15 cellular contexts compared by ENCODE assay signal in genomic region chr3:169515132-169515531, GRCh38.
DNase-seq lines count a peak whose midpoint lies in the region; FAIRE-seq and TF ChIP-seq lines count a peak whose summit lies in the region.
"Had no signal": no experiment of that assay in that cellular context is flagged by ENCODE, and none has a peak within 500 bp of the region (broad histone marks: within the 10 kb centered on the region; RNA-seq: fewer than 3 reads in every experiment).

No MANE protein-coding gene starts in this region.

- no peak overlapping the region for H2BK120ac ChIP-seq in H1 (replicated peaks; ENCODE audit: low read depth, low read length)

- H2BK12ac ChIP-seq in H1 (ENCODE audit: low read depth, low read length): no peak overlapping the region

- no peak overlapping the region for H3K4me2 ChIP-seq in H1 (ENCODE audit: insufficient read depth in 1 of 2, low read depth in 2 of 2, low read length in 2 of 2)

- H3K27me3 ChIP-seq in H1 (replicated peaks in 1 of 4; ENCODE audit: control insufficient read depth in 3 of 4, extremely low read depth in 1 of 4, insufficient read depth in 3 of 4, low read length in 3 of 4) (no peaks in the 10 kb centered on the region), stomach (no peaks in the 10 kb centered on the region), suprapubic skin (no peaks in the 10 kb centered on the region)

- H2BK20ac ChIP-seq in H1 (ENCODE audit: low read length): no peak overlapping the region

- DNase-seq in NCI-H1417 treated with DMSO at 0.1 percent for 48 hours (lab: John Stamatoyannopoulos, UW): peak; percentile 47
- DNase-seq in H1 (ENCODE audit: low read depth in 1 of 2, low spot score in 2 of 2): no peak
- peak; percentile 37 for DNase-seq in stomach
- no peak for DNase-seq in UCSD-AML1 (lab: John Stamatoyannopoulos, UW; ENCODE audit: unreplicated experiment)
- no peak for DNase-seq in suprapubic skin (ENCODE audit: low spot score in 2 of 2)
- no peak for DNase-seq in activated CD4-positive, alpha-beta T cell treated with anti-CD3 and anti-CD28 coated beads, Interleukin-2, amount 50 U/mL, for 4 hours
- DNase-seq: C1 segment of cervical spinal cord; Caco-2; CD4-positive, alpha-beta memory T cell; DMS153; DND-41; GM23248; H9 had no signal

- H3K56ac ChIP-seq in H1 (replicated peaks; ENCODE audit: insufficient read length, low read depth, low read length): no peak overlapping the region

- no peak overlapping the region for H2BK5ac ChIP-seq in H1 (ENCODE audit: low read depth, low read length)

- no peak overlapping the region for H3K14ac ChIP-seq in H1 (ENCODE audit: insufficient read length)

- CTCF ChIA-PET in H1 (lab: Charles Lee; ENCODE audit: partially characterized antibody): interaction anchor here (3.1 kb wide), 1 partner anchor 10 kb away, joined by 19 read pairs; no protein-coding TSS in a partner anchor

- no peak overlapping the region for H3K9ac ChIP-seq in H1 (replicated peaks in 1 of 4; ENCODE audit: extremely low read depth in 1 of 4, low read depth in 3 of 4, low read length in 3 of 4)
- H3K9ac ChIP-seq: GM23248 had no signal

- peaks cover 0 to 5% (median 0%) of the 10 kb centered on the region in 4 experiments; a peak in 1 of 7 replicates for H3K4me1 ChIP-seq in H1 (replicated peaks in 1 of 4; ENCODE audit: control insufficient read depth in 3 of 4, insufficient read depth in 4 of 4, low read length in 3 of 4)
- H3K4me1 ChIP-seq in stomach: peaks cover 0 to 19% (median 7%) of the 10 kb centered on the region in 4 donors
- H3K4me1 ChIP-seq in suprapubic skin: no peaks in the 10 kb centered on the region
- H3K4me1 ChIP-seq: Caco-2 had no signal

- H3K79me2 ChIP-seq in H1 (ENCODE audit: control insufficient read depth in 1 of 2, insufficient read depth in 2 of 2, low read length in 2 of 2): no peaks in the 10 kb centered on the region

- H3K23me2 ChIP-seq in H1 (ENCODE audit: low read depth, low read length): no peaks in the 10 kb centered on the region

- TF ChIP-seq RAD21 in H1 (IDR thresholded peaks at IDR 0.05 in 1 of 2, conservative IDR thresholded peaks at IDR 0.05 in 1 of 2; ENCODE audit: low read depth in 2 of 2, low read length in 2 of 2): no peak

- TF ChIP-seq EP300 in H1 (IDR thresholded peaks at IDR 0.05; ENCODE audit: borderline replicate concordance in 1 of 2, low read depth in 2 of 2, low read length in 2 of 2) (no peak), stomach (IDR thresholded peaks at IDR 0.05) (no peak), suprapubic skin (IDR thresholded peaks at IDR 0.05) (no peak)

- H3K79me1 ChIP-seq in H1 (ENCODE audit: low read depth, low read length): no peaks in the 10 kb centered on the region

- H3K18ac ChIP-seq in H1 (ENCODE audit: extremely low read depth, low read length): no peak overlapping the region

- no peak overlapping the region for H3K27ac ChIP-seq in H1 (ENCODE audit: low read depth, low read length)
- H3K27ac ChIP-seq in stomach: peak overlapping the region in 2 of 5 donors; percentile 28 to 36
- H3K27ac ChIP-seq in suprapubic skin: no peak overlapping the region
- H3K27ac ChIP-seq: GM23248 had no signal

- H3K4me3 ChIP-seq in H1 (ENCODE audit: extremely low read depth in 1 of 4, insufficient read depth in 2 of 4, low read depth in 3 of 4, low read length in 4 of 4): no peak overlapping the region
- H3K4me3 ChIP-seq in stomach: no peak overlapping the region
- H3K4me3 ChIP-seq in suprapubic skin: no peak overlapping the region
- H3K4me3 ChIP-seq: GM23248 had no signal

- H4K20me1 ChIP-seq in H1 (replicated peaks in 1 of 2; ENCODE audit: control insufficient read depth in 1 of 2, insufficient read depth in 2 of 2, low read length in 2 of 2): no peaks in the 10 kb centered on the region

- TF ChIP-seq CTCF in H1 (IDR thresholded peaks at IDR 0.05; ENCODE audit: control extremely low read depth in 1 of 3, insufficient read depth in 1 of 3, low read depth in 1 of 3, low read length in 3 of 3): no peak
- TF ChIP-seq CTCF in stomach (IDR thresholded peaks at IDR 0.05): no peak
- TF ChIP-seq CTCF in suprapubic skin (IDR thresholded peaks at IDR 0.05): no peak

- H2BK15ac ChIP-seq in H1 (ENCODE audit: low read length): no peak overlapping the region

- H3K36me3 ChIP-seq in H1 (ENCODE audit: control insufficient read depth in 2 of 4, insufficient read depth in 4 of 4, low read length in 3 of 4) (no peaks in the 10 kb centered on the region), stomach (no peaks in the 10 kb centered on the region), suprapubic skin (no peaks in the 10 kb centered on the region)

- intact Hi-C loops in stomach (cut with DNase I; ENCODE audit: low total_unique reads): no loop called here

- TF ChIP-seq POLR2A in H1 (IDR thresholded peaks at IDR 0.05; ENCODE audit: control extremely low read depth in 1 of 2, low read depth in 2 of 2, low read length in 2 of 2) (no peak), stomach (IDR thresholded peaks at IDR 0.05) (no peak), suprapubic skin (IDR thresholded peaks at IDR 0.05) (no peak)

- H2AK5ac ChIP-seq in H1 (ENCODE audit: low read depth, low read length): no peak overlapping the region

- 93% methylated on average over 2 of the region's 2 CpGs; no CpG with 5 or more reads in 1 of the 2 experiments for WGBS in H1 (ENCODE audit: extremely low coverage in 1 of 2, insufficient coverage in 1 of 2, insufficient read length in 1 of 2, insufficient replicate concordance in 2 of 2, low coverage in 1 of 2, low lambda C conversion rate in 2 of 2, missing lambda C conversion rate in 1 of 2), 2 experiments
- 51 to 66% (median 63%) methylated on average over 2 of the region's 2 CpGs for WGBS in stomach, 5 donors
- WGBS in suprapubic skin: 90% methylated on average over 2 of the region's 2 CpGs

- 0 out of 2 replicates have a peak overlapping the region, but pooled peaks have one; percentile 18 for H4K8ac ChIP-seq in H1 (ENCODE audit: extremely low read depth, insufficient read depth, low read length)

- no peaks in the 10 kb centered on the region for H3K9me3 ChIP-seq in H1 (ENCODE audit: insufficient read depth in 2 of 2, low read depth in 1 of 2, low read length in 1 of 2)
- H3K9me3 ChIP-seq in stomach: no peaks in the 10 kb centered on the region
- no peaks in the 10 kb centered on the region for H3K9me3 ChIP-seq in suprapubic skin
- H3K9me3 ChIP-seq: Caco-2 had no signal

- no peak overlapping the region for H3K4ac ChIP-seq in H1 (replicated peaks; ENCODE audit: insufficient read length, low read depth, low read length)

- POLR2A ChIA-PET in H1 (lab: Charles Lee; ENCODE audit: partially characterized antibody): no interaction called here

- H4K5ac ChIP-seq in H1 (ENCODE audit: insufficient read length, low read depth, low read length): no peak overlapping the region

- H2AFZ ChIP-seq in H1 (ENCODE audit: low read length): no peak overlapping the region
- H2AFZ ChIP-seq: GM23248 had no signal

- H4K91ac ChIP-seq in H1 (replicated peaks; ENCODE audit: insufficient read length, low read length): no peak overlapping the region

- H3K23ac ChIP-seq in H1 (ENCODE audit: insufficient read length): no peak overlapping the region

- no peak for FAIRE-seq in H1 (lab: Jason Lieb, UNC)
- FAIRE-seq: G401.6, GM12892 had no signal

TF ChIP-seq in H1, 55 proteins besides CTCF, POLR2A, EP300 and RAD21:
- TF ChIP-seq CBX8 (IDR thresholded peaks at IDR 0.05; ENCODE audit: borderline replicate concordance, low read depth, low read length) (no peak), GTF2F1 (IDR thresholded peaks at IDR 0.05; ENCODE audit: borderline replicate concordance, low read depth, low read length) (no peak)

Comparison
In these comparisons a context has a peak if more than half of its experiments do, and no peak if none do; other contexts are left out.
1. DNase-seq: peak in NCI-H1417 treated with DMSO at 0.1 percent for 48 hours (single experiment) and stomach (single experiment); none in H1 (0 of 2), UCSD-AML1 (single experiment), suprapubic skin (0 of 2) and activated CD4-positive, alpha-beta T cell treated with anti-CD3 and anti-CD28 coated beads, Interleukin-2, amount 50 U/mL, for 4 hours (0 of 2).